8 cellular contexts compared by ENCODE assay signal in genomic region chr6:21665101-21665435, GRCh38.
DNase-seq lines count a peak whose midpoint lies in the region; ATAC-seq and TF ChIP-seq lines count a peak whose summit lies in the region.

No MANE protein-coding gene starts in this region.

- H3K27ac ChIP-seq in Peyer's patch: peak overlapping the region in 1 of 4 donors; percentile 42

- peak overlapping the region; percentile 53 for H3K4me3 ChIP-seq in AG09309 (ENCODE audit: control insufficient read depth, low read depth, low read length)
- H3K4me3 ChIP-seq in Peyer's patch: peak overlapping the region; percentile 26 to 51 (median 37)
- peak overlapping the region; percentile 40 for H3K4me3 ChIP-seq in fibroblast of villous mesenchyme (ENCODE audit: low read depth, low read length)

- no peak for TF ChIP-seq CTCF in AG09309 (IDR thresholded peaks at IDR 0.05; ENCODE audit: control insufficient read depth, insufficient read depth, low read depth, low read length, missing control alignments)
- no peak for TF ChIP-seq CTCF in Peyer's patch (IDR thresholded peaks at IDR 0.05)
- no peak for TF ChIP-seq CTCF in fibroblast of villous mesenchyme (IDR thresholded peaks at IDR 0.05; ENCODE audit: insufficient read depth, low read depth, low read length)
- no peak for TF ChIP-seq CTCF in omental fat pad (IDR thresholded peaks at IDR 0.05)

- H3K9me3 ChIP-seq in Peyer's patch: no peaks in the 10 kb centered on the region

- no peak for TF ChIP-seq POLR2A in Peyer's patch (IDR thresholded peaks at IDR 0.05)

- ATAC-seq in omental fat pad (ENCODE audit: low FRiP score): peak; percentile 22
- ATAC-seq in HG03457 (IDR thresholded peaks at IDR 0.05; ENCODE audit: unreplicated experiment): no peak
- ATAC-seq in activated CD4-positive, CD25-positive, alpha-beta regulatory T cell treated with anti-CD3 and anti-CD28 coated beads, Interleukin-2, amount 50 U/mL, for 24 hours: no peak

- H3K27me3 ChIP-seq in Peyer's patch: peaks cover 0 to 6% of the 10 kb centered on the region in 2 donors

- peaks cover 0 to 26% (median 0%) of the 10 kb centered on the region in 4 donors for H3K4me1 ChIP-seq in Peyer's patch

- DNase-seq in AG09309 (ENCODE audit: low read depth): no peak
- no peak for DNase-seq in Peyer's patch
- no peak for DNase-seq in fibroblast of villous mesenchyme (ENCODE audit: low read depth)
- no peak for DNase-seq in omental fat pad (ENCODE audit: low spot score)
- DNase-seq in HCEC 1CT: no peak
- DNase-seq in occipital lobe (lab: John Stamatoyannopoulos, UW): no peak

- no peaks in the 10 kb centered on the region for H3K36me3 ChIP-seq in Peyer's patch
